ENCODE assay signal across 8 cellular contexts in the genomic region with DNA sequence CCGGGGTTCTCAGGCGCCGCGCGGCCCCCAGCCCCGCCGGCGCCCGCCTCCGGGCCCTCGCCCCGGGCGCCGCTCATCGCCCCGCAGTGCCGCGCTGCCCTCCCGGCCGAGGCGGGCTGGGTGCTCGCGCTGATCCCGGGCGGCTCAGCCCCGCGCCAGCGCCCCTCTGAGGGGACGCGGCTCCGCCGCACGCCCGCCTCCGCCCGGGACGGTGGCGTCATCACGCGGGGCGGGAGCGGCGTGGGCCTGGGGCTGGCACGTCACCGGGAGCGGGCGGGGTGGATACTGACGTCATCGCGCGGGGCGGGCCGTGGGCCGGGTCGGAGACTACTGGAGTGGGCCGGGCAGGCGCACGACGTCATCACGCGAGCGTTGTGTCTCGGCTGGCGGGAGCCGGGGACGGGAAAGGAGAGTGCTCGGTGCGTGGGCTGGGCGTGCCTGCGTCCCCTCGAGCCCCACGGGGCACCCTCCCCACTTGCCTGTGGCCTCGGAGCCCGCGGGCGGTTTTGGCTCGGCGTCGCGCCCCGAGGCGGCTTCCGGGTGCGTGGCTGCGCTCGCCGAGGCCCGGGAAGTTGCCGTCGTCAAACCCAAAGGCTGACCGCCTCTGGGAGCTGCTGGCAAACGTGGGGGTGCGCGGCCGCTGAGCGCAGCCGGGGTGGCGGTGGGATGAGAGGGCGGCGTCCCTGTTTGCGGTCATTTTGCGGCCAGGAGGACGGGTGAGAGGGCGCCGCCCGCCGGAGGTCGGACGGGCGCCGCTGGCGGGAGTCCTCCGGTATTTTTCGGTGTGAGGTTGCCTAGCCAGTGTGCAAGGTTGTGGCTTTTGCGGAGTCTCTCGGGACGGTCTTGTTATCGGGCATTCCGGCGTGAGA. TPM values are rescaled to one million over a fixed set of nuclear protein-coding genes. Genes with fewer than 3 reads are reported as not detected.
DNase-seq lines count a peak whose midpoint lies in the region; TF ChIP-seq lines count a peak whose summit lies in the region.

TSS of gene ESYT2 (minus strand) at position 168 of the 869 bp plus-strand sequence. CDS start at position 77, 91 bp downstream.

- peak within 1 kb of the TSS; percentile 98 for H3K4me3 Mint-ChIP-seq in osteocyte (ENCODE audit: unreplicated experiment)

- H3K27me3 ChIP-seq in thymus (ENCODE audit: control insufficient read depth, insufficient read depth) = no peaks in the 10 kb centered on the region

- DNase-seq in HFF-Myc (ENCODE audit: extremely low read depth, low read depth) (peak; percentile 79), MV-4-11 (lab: John Stamatoyannopoulos, UW) (peak; percentile 94), SK-N-MC (ENCODE audit: low read depth, low spot score) (peak; percentile 61), globus pallidus (ENCODE audit: low spot score) (peak; percentile 97), osteocyte (ENCODE audit: extremely low spot score, unreplicated experiment) (peak; percentile 100)
- DNase-seq in activated naive CD4-positive, alpha-beta T cell treated with anti-CD3 and anti-CD28 coated beads, Interleukin-2, amount 50 U/mL, for 16 hours = peak; percentile 99

- peaks cover 30% of the 10 kb centered on the region for H3K4me1 Mint-ChIP-seq in osteocyte (ENCODE audit: unreplicated experiment)

- H3K9ac ChIP-seq in SK-N-MC (ENCODE audit: insufficient read length) = peak within 1 kb of the TSS; percentile 75

- H3K27ac Mint-ChIP-seq in osteocyte (ENCODE audit: unreplicated experiment) = peak within 1 kb of the TSS; percentile 96

- TF ChIP-seq CTCF in HFF-Myc (IDR thresholded peaks at IDR 0.05; ENCODE audit: low read depth, low read length, missing control alignments) = no peak
- TF ChIP-seq CTCF in osteocyte (IDR thresholded peaks at IDR 0.05) = peak; percentile 38

- no peaks in the 10 kb centered on the region for H3K9me3 ChIP-seq in SK-N-MC (ENCODE audit: low read depth, low read length)
- H3K9me3 ChIP-seq in thymus (ENCODE audit: control insufficient read depth) = no peaks in the 10 kb centered on the region

- no peaks in the 10 kb centered on the region for H3K9me3 Mint-ChIP-seq in osteocyte (ENCODE audit: unreplicated experiment)

- peak within 1 kb of the TSS; percentile 46; the same call in 1 of the 2 replicates for H3K27ac ChIP-seq in SK-N-MC
- peak within 1 kb of the TSS; percentile 97 for H3K27ac ChIP-seq in thymus (ENCODE audit: low read depth)

- H3K27me3 Mint-ChIP-seq in osteocyte (ENCODE audit: unreplicated experiment) = no peaks in the 10 kb centered on the region

- under 1% methylated on average over 120 of the region's 120 CpGs for WGBS in thymus

- H3K4me3 ChIP-seq in GM08714 (ENCODE audit: low read length) = peak within 1 kb of the TSS; percentile 81
- H3K4me3 ChIP-seq in HFF-Myc (replicated peaks; ENCODE audit: low read depth, low read length) = peak within 1 kb of the TSS; percentile 84
- H3K4me3 ChIP-seq in SK-N-MC = peak within 1 kb of the TSS; percentile 75
- peak within 1 kb of the TSS; percentile 97 for H3K4me3 ChIP-seq in thymus (ENCODE audit: low read length)

- H3K4me1 ChIP-seq in thymus (ENCODE audit: control insufficient read depth, insufficient read depth, low read length) = peaks cover 7% of the 10 kb centered on the region

- H3K36me3 Mint-ChIP-seq in osteocyte (ENCODE audit: unreplicated experiment) = peaks cover 8% of the 10 kb centered on the region

- no peaks in the 10 kb centered on the region for H3K36me3 ChIP-seq in SK-N-MC (ENCODE audit: insufficient read depth, low read length)
- no peaks in the 10 kb centered on the region for H3K36me3 ChIP-seq in thymus (ENCODE audit: control insufficient read depth, insufficient read depth)

RNA-seq across cellular contexts. Expression of gene ESYT2, which starts in this region (rescaled TPM):
- total RNA-seq in osteocyte = 146 and 156 TPM in 2 replicates
- polyA plus RNA-seq in thymus = 35.7 TPM

Comparison
In these comparisons a context has a peak if more than half of its experiments do, and no peak if none do; other contexts are left out.
1. Peak in every context shown above with its lines: DNase-seq, H3K4me3 ChIP-seq and H3K27ac ChIP-seq.